Comparison of ENCODE assay signal across 17 cellular contexts in genomic region chr1:169745015-169745861, GRCh38.
A peak's percentile ranks its signal among the peaks of the same experiment; 100 is the strongest.
DNase-seq lines count a peak whose midpoint lies in the region.
"Had no signal": no experiment of that assay in that cellular context is flagged by ENCODE, and none has a peak within 500 bp of the region (broad histone marks: within the 10 kb centered on the region; RNA-seq: fewer than 3 reads in every experiment).

No MANE protein-coding gene starts in this region.

- H3K36me3 ChIP-seq in HUES48 (ENCODE audit: control insufficient read depth, insufficient read depth, low read length) (no peaks in the 10 kb centered on the region), adipocyte (ENCODE audit: control insufficient read depth, insufficient read depth, low read length, severe bottlenecking) (no peaks in the 10 kb centered on the region)
- H3K36me3 ChIP-seq: pancreas had no signal

- H3K4me3 ChIP-seq in HUES48 (ENCODE audit: low read depth, low read length) = no peak overlapping the region
- H3K4me3 ChIP-seq in adipocyte (ENCODE audit: low read length) = peak overlapping the region; percentile 24
- H3K4me3 ChIP-seq: pancreas had no signal

- H3K4me1 ChIP-seq in HUES48 (ENCODE audit: control insufficient read depth, insufficient read depth, low read length) (peaks cover 29% of the 10 kb centered on the region), adipocyte (ENCODE audit: control insufficient read depth, insufficient read depth, low read length) (peaks cover 26% of the 10 kb centered on the region)
- H3K4me1 ChIP-seq: pancreas had no signal

- H3K9me3 ChIP-seq in HUES48 (ENCODE audit: control insufficient read depth, insufficient read depth, low read length) = no peaks in the 10 kb centered on the region
- H3K9me3 ChIP-seq in adipocyte (ENCODE audit: control insufficient read depth, low read length) = peaks cover 3% of the 10 kb centered on the region
- H3K9me3 ChIP-seq: pancreas had no signal

- no peak for DNase-seq in adipocyte (ENCODE audit: low read depth)
- peak; percentile 37 for DNase-seq in iris pigment epithelial cell (ENCODE audit: low read depth)
- DNase-seq in putamen (ENCODE audit: low spot score) = peak; percentile 19
- no peak for DNase-seq in central memory CD4-positive, alpha-beta T cell
- no peak for DNase-seq in hippocampal formation (lab: John Stamatoyannopoulos, UW)
- no peak for DNase-seq in GF-D8 (lab: John Stamatoyannopoulos, UW)
- DNase-seq: activated CD4-positive, alpha-beta T cell treated with anti-CD3 and anti-CD28 coated beads, Interleukin-2, amount 50 U/mL, for 1 hour; anterior cingulate cortex; C1 segment of cervical spinal cord; effector memory CD4-positive, alpha-beta T cell; EL; foreskin melanocyte; NCI-H69; pancreas; stimulated activated CD4-positive, alpha-beta T cell treated with anti-CD3 and anti-CD28 coated beads, Interleukin-1b, Interleukin-23, amount 100 ng/mL, for 48 hours; T-helper 2 cell had no signal

- no peak overlapping the region for H3K9ac ChIP-seq in HUES48 (ENCODE audit: low read depth, low read length)
- no peak overlapping the region for H3K9ac ChIP-seq in adipocyte (ENCODE audit: low read length)

- H3K27me3 ChIP-seq in HUES48 (ENCODE audit: control insufficient read depth, insufficient read depth, low read length) (no peaks in the 10 kb centered on the region), adipocyte (replicated peaks; ENCODE audit: control insufficient read depth, insufficient read depth, low read length) (no peaks in the 10 kb centered on the region)
- H3K27me3 ChIP-seq: pancreas had no signal

- H3K27ac ChIP-seq in HUES48 (ENCODE audit: low read depth, low read length) = peak overlapping the region; percentile 66
- H3K27ac ChIP-seq: pancreas had no signal

Comparison
In these comparisons a context has a peak if more than half of its experiments do, and no peak if none do; other contexts are left out.
1. DNase-seq: peak in iris pigment epithelial cell (single experiment) and putamen (single experiment); none in adipocyte (single experiment), central memory CD4-positive, alpha-beta T cell (single experiment), hippocampal formation (0 of 2) and GF-D8 (single experiment).